In the genomic region with DNA sequence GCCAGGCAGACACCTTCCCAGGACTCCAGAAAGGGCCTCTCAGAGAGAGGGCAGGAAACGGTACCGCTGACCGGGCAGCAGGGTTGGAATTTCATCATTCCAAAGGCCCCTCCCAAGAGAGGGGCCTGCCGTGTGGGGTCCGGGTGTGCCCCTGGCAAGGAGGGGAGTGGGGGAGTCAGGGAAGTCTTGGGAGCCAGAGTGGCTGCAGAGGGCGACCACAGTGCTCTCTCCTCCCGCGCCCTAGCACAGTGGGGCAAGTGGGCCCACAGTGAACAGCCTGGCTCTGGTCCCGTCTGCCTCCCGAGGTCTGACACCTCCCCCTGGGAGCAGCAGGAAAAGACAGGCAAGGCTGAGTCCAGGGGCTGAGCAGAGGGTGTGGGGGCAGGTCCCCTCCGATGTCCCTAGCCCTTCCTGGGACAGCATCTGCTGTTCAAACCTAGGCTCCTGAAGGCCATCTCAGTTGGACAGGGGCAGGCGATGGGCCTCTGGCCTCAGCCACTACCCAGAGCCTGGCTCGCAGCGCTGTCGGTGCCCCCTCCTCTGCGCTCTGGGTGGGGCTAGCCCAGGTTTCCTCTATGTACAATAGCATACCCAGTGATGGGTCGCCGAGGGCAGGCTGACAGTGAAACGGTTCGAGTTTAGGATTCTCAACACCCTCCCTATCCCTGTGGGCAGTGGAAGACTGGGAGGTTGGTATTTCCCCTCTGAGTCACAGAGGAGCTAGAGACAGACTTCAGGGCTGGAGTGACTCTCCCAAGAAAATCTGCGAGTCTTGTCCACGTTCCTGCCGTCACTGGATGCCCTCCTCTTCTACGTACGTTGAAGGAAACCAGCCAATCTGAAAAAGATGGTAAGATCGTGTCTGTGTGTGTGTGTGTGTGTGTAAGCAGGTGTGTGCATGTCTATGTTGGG, we compare ENCODE assay signal across 1 cellular context.
TF ChIP-seq lines count a peak whose summit lies in the region.

No MANE protein-coding gene starts in this region.

TF ChIP-seq in endothelial cell of umbilical vein, 7 proteins besides CTCF, POLR2A, EP300 and RAD21:
- TF ChIP-seq GATA2 (IDR thresholded peaks at IDR 0.05; ENCODE audit: insufficient read depth, insufficient read length, low read depth, low read length) = no peak
- no peak for TF ChIP-seq POLR2AphosphoS5 (IDR thresholded peaks at IDR 0.05; ENCODE audit: insufficient read depth, low read depth, low read length)
- TF ChIP-seq, protein P1, sequence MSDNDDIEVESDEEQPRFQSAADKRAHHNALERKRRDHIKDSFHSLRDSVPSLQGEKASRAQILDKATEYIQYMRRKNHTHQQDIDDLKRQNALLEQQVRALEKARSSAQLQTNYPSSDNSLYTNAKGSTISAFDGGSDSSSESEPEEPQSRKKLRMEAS (IDR thresholded peaks at IDR 0.05; ENCODE audit: insufficient read depth, insufficient read length) = no peak
- TF ChIP-seq FOS (IDR thresholded peaks at IDR 0.05; ENCODE audit: borderline replicate concordance, insufficient read depth, low read length) = no peak
- no peak for TF ChIP-seq MYC (IDR thresholded peaks at IDR 0.05; ENCODE audit: low read depth, low read length)
- TF ChIP-seq JUN (IDR thresholded peaks at IDR 0.05; ENCODE audit: borderline replicate concordance, insufficient read depth, insufficient read length, low read depth) = no peak
- TF ChIP-seq EZH2 (IDR thresholded peaks at IDR 0.05; ENCODE audit: borderline replicate concordance, low read depth, low read length, severe bottlenecking) = no peak
TF ChIP-seq in endothelial cell of umbilical vein: peak in this region for 0.
